ENCODE assay signal across 8 cellular contexts in the genomic region with DNA sequence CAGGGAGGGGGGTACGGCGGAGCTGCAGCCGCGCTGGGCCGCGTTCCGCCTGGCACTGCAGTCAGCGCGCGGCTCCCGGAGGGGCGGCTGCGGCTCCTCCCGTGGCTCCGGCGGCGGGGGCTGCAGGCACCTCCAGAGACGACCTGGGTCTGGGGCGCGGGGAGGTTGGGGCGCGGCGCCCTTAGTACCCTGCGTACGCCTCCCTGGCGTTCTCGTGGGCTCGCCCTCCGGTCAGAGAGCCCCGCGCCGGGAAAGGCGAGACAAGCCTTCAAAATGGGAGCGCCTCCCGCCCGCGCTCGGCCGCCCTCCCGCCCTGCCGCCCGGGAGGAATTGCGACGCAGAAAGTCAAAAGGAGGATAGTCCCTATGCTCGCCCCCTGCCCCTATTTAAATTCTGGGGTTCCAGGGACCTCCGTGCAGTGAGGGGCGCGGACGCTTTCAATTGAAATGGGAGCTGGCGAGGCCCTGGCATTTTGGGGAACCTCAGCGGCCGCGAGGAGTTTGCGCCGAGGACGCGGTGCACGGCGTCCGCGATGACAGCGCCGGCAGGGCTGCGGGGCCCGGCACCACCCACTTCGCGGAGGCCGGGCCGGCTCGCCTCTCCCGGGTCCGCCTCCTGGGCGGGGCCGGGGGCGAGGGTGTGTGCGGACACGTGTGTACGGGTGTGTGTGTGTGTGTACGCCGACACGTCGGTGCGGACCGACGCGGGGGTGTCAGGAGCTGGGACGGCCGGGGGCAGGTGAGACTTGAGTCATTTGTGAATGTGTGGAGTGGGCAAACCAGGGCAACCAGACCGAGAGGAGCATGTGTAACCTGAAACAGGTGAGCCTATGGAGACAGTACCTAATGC. TPM values are rescaled to one million over a fixed set of nuclear protein-coding genes. Genes with fewer than 3 reads are reported as not detected.
DNase-seq lines count a peak whose midpoint lies in the region; ATAC-seq and TF ChIP-seq lines count a peak whose summit lies in the region.

No MANE protein-coding gene starts in this region.

- H3K27ac ChIP-seq in CD8-positive, alpha-beta T cell (ENCODE audit: low read depth, low read length) = peak overlapping the region; percentile 85
- H3K27ac ChIP-seq in fibroblast of lung (ENCODE audit: insufficient read depth, low read length) = peak overlapping the region; percentile 76

- H3K27ac Mint-ChIP-seq in CD8-positive, alpha-beta T cell = peak overlapping the region; percentile 97
- peak overlapping the region; percentile 88 for H3K27ac Mint-ChIP-seq in activated T-helper 1 cell treated with anti-CD3 and anti-CD28 coated beads, Interleukin-12 subunit alpha, Interleukin-12 subunit beta, Interleukin-2, Interleukin-4 antibody, amounts not matched to agents 30 ng/mL and 10 ng/mL and 1 ng/mL, durations not matched to agents 14 hours and 24 hours and 36 hours
- H3K27ac Mint-ChIP-seq in naive thymus-derived CD8-positive, alpha-beta T cell = peak overlapping the region; percentile 89 to 99 (median 97)

- no peaks in the 10 kb centered on the region for H3K27me3 ChIP-seq in CD8-positive, alpha-beta T cell (ENCODE audit: insufficient read depth, low read length)
- no peaks in the 10 kb centered on the region for H3K27me3 ChIP-seq in fibroblast of lung (ENCODE audit: control insufficient read depth, insufficient read depth, low read length)

- peaks cover 50% of the 10 kb centered on the region for H3K4me1 Mint-ChIP-seq in CD8-positive, alpha-beta T cell (ENCODE audit: low read depth)
- H3K4me1 Mint-ChIP-seq in activated T-helper 1 cell treated with anti-CD3 and anti-CD28 coated beads, Interleukin-12 subunit alpha, Interleukin-12 subunit beta, Interleukin-2, Interleukin-4 antibody, amounts not matched to agents 30 ng/mL and 10 ng/mL and 1 ng/mL, durations not matched to agents 14 hours and 24 hours and 36 hours (ENCODE audit: low read depth) = peaks cover 40% of the 10 kb centered on the region
- H3K4me1 Mint-ChIP-seq in naive thymus-derived CD8-positive, alpha-beta T cell = peaks cover 22 to 56% (median 49%) of the 10 kb centered on the region in 4 donors

- CTCF ChIA-PET in CD8-positive, alpha-beta T cell (lab: Charles Lee) = interaction anchor here (0.8 to 1.4 kb wide), 6 partner anchors 18 to 70 kb away, joined by 3 to 4 read pairs (median 3); no protein-coding TSS in a partner anchor

- peak overlapping the region; percentile 75 for H3K9ac ChIP-seq in fibroblast of lung (ENCODE audit: insufficient read depth, low read length)

- peak overlapping the region; percentile 99 for H3K4me3 Mint-ChIP-seq in CD8-positive, alpha-beta T cell
- H3K4me3 Mint-ChIP-seq in activated T-helper 1 cell treated with anti-CD3 and anti-CD28 coated beads, Interleukin-12 subunit alpha, Interleukin-12 subunit beta, Interleukin-2, Interleukin-4 antibody, amounts not matched to agents 30 ng/mL and 10 ng/mL and 1 ng/mL, durations not matched to agents 14 hours and 24 hours and 36 hours = peak overlapping the region; percentile 91
- H3K4me3 Mint-ChIP-seq in naive thymus-derived CD8-positive, alpha-beta T cell = peak overlapping the region; percentile 91 to 100 (median 98)

- H3K4me2 ChIP-seq in fibroblast of lung (ENCODE audit: extremely low read depth, insufficient read depth, low read length) = peak overlapping the region; percentile 99

- H2AFZ ChIP-seq in fibroblast of lung (ENCODE audit: low read length) = peak overlapping the region; percentile 43

- peak overlapping the region; percentile 89 for H3K4me3 ChIP-seq in CD8-positive, alpha-beta T cell (ENCODE audit: low read depth, low read length)
- peak overlapping the region; percentile 74 to 91 (median 80) for H3K4me3 ChIP-seq in fibroblast of lung (replicated peaks in 1 of 4; ENCODE audit: control extremely low read depth in 1 of 4, insufficient read depth in 1 of 4, low read depth in 3 of 4, low read length in 4 of 4)

- H3K9me3 Mint-ChIP-seq in CD8-positive, alpha-beta T cell = no peaks in the 10 kb centered on the region
- H3K9me3 Mint-ChIP-seq in activated T-helper 1 cell treated with anti-CD3 and anti-CD28 coated beads, Interleukin-12 subunit alpha, Interleukin-12 subunit beta, Interleukin-2, Interleukin-4 antibody, amounts not matched to agents 30 ng/mL and 10 ng/mL and 1 ng/mL, durations not matched to agents 14 hours and 24 hours and 36 hours = no peaks in the 10 kb centered on the region
- no peaks in the 10 kb centered on the region for H3K9me3 Mint-ChIP-seq in naive thymus-derived CD8-positive, alpha-beta T cell

- H3K4me1 ChIP-seq in CD8-positive, alpha-beta T cell (ENCODE audit: insufficient read depth, low read length) = peaks cover 22% of the 10 kb centered on the region
- H3K4me1 ChIP-seq in fibroblast of lung (ENCODE audit: control insufficient read depth, extremely low read depth, insufficient read depth, low read length) = peaks cover 2% of the 10 kb centered on the region

- no peaks in the 10 kb centered on the region for H3K36me3 ChIP-seq in CD8-positive, alpha-beta T cell (ENCODE audit: insufficient read depth, low read length)
- no peaks in the 10 kb centered on the region for H3K36me3 ChIP-seq in fibroblast of lung (ENCODE audit: control insufficient read depth, insufficient read depth, low read length)

- no peaks in the 10 kb centered on the region for H3K9me3 ChIP-seq in CD8-positive, alpha-beta T cell (ENCODE audit: low read length)
- H3K9me3 ChIP-seq in fibroblast of lung (ENCODE audit: control insufficient read depth, insufficient read depth, low read depth, low read length) = no peaks in the 10 kb centered on the region

- peaks cover 14% of the 10 kb centered on the region for H3K79me2 ChIP-seq in fibroblast of lung (ENCODE audit: control insufficient read depth, insufficient read depth, low read length)

- peak; percentile 61 to 85 (median 80) for DNase-seq in CD8-positive, alpha-beta T cell
- DNase-seq in activated T-helper 1 cell treated with anti-CD3 and anti-CD28 coated beads, Interleukin-12 subunit alpha, Interleukin-12 subunit beta, Interleukin-2, Interleukin-4 antibody, amounts not matched to agents 30 ng/mL and 10 ng/mL and 1 ng/mL, durations not matched to agents 14 hours and 24 hours and 36 hours (ENCODE audit: low spot score) = peak; percentile 75
- DNase-seq in fibroblast of lung (ENCODE audit: low read depth in 2 of 2) = peak; percentile 60 to 82
- peak; percentile 70 to 87 (median 76) for DNase-seq in naive thymus-derived CD8-positive, alpha-beta T cell
- DNase-seq in stimulated activated naive CD4-positive, alpha-beta T cell (lab: John Stamatoyannopoulos, UW) = peak; percentile 63 to 78 (median 74)

- POLR2A ChIA-PET in CD8-positive, alpha-beta T cell (lab: Charles Lee) = interaction anchor here (0.8 to 4.8 kb wide), 8 partner anchors 9 to 309 kb away, joined by 3 to 105 read pairs (median 6); a partner anchor contains a TSS
- POLR2A ChIA-PET in naive thymus-derived CD8-positive, alpha-beta T cell (lab: Charles Lee) = interaction anchor here (0.6 to 4.9 kb wide), 17 partner anchors 9 to 1169 kb away, joined by 3 to 119 read pairs (median 4); a partner anchor contains a TSS

- no peaks in the 10 kb centered on the region for H3K27me3 Mint-ChIP-seq in CD8-positive, alpha-beta T cell (ENCODE audit: low read depth)
- H3K27me3 Mint-ChIP-seq in activated T-helper 1 cell treated with anti-CD3 and anti-CD28 coated beads, Interleukin-12 subunit alpha, Interleukin-12 subunit beta, Interleukin-2, Interleukin-4 antibody, amounts not matched to agents 30 ng/mL and 10 ng/mL and 1 ng/mL, durations not matched to agents 14 hours and 24 hours and 36 hours (ENCODE audit: insufficient read depth) = peaks cover 23% of the 10 kb centered on the region
- H3K27me3 Mint-ChIP-seq in naive thymus-derived CD8-positive, alpha-beta T cell = no peaks in the 10 kb centered on the region

- peaks cover 33% of the 10 kb centered on the region for H3K36me3 Mint-ChIP-seq in CD8-positive, alpha-beta T cell
- peaks cover 19% of the 10 kb centered on the region for H3K36me3 Mint-ChIP-seq in activated T-helper 1 cell treated with anti-CD3 and anti-CD28 coated beads, Interleukin-12 subunit alpha, Interleukin-12 subunit beta, Interleukin-2, Interleukin-4 antibody, amounts not matched to agents 30 ng/mL and 10 ng/mL and 1 ng/mL, durations not matched to agents 14 hours and 24 hours and 36 hours (ENCODE audit: low read depth)
- H3K36me3 Mint-ChIP-seq in naive thymus-derived CD8-positive, alpha-beta T cell = peaks cover 0 to 34% (median 2%) of the 10 kb centered on the region in 3 donors

- intact Hi-C loops in CD8-positive, alpha-beta T cell (cut with DNase I, micrococcal nuclease) = loop anchor here (1.0 to 10.0 kb wide), 15 partner anchors 20 to 1658 kb away; a partner anchor contains a TSS
- intact Hi-C loops in activated T-helper 1 cell treated with anti-CD3 and anti-CD28 coated beads, Interleukin-12 subunit alpha, Interleukin-12 subunit beta, Interleukin-2, Interleukin-4 antibody, amounts not matched to agents 30 ng/mL and 10 ng/mL and 1 ng/mL, durations not matched to agents 14 hours and 24 hours and 36 hours (cut with micrococcal nuclease) = loop anchor here (1.0 to 5.0 kb wide), 14 partner anchors 19 to 1658 kb away; a partner anchor contains a TSS

- peak; percentile 74 for ATAC-seq in CD8-positive, alpha-beta T cell
- ATAC-seq in GM19351 (IDR thresholded peaks at IDR 0.05; ENCODE audit: unreplicated experiment) = peak; percentile 82
- peak; percentile 77 for ATAC-seq in HG03460 (IDR thresholded peaks at IDR 0.05; ENCODE audit: unreplicated experiment)
- peak; percentile 72 to 75 for ATAC-seq in naive thymus-derived CD8-positive, alpha-beta T cell

- no peak for TF ChIP-seq CTCF in CD8-positive, alpha-beta T cell (IDR thresholded peaks at IDR 0.05)
- TF ChIP-seq CTCF in fibroblast of lung (conservative IDR thresholded peaks at IDR 0.05 in 1 of 2, IDR thresholded peaks at IDR 0.05 in 1 of 2; ENCODE audit: low read depth in 1 of 2, low read length in 2 of 2) = no peak

- H4K20me1 ChIP-seq in fibroblast of lung (ENCODE audit: control insufficient read depth, extremely low read depth, insufficient read depth, low read length) = no peaks in the 10 kb centered on the region

TF ChIP-seq in PFSK-1, 5 proteins besides CTCF, POLR2A, EP300 and RAD21 (continues in another document):
- TF ChIP-seq POLR2AphosphoS5 (IDR thresholded peaks at IDR 0.05; ENCODE audit: low read depth, low read length) (no peak), FOXP2 (optimal IDR thresholded peaks at IDR 0.05; ENCODE audit: borderline replicate concordance, extremely low read depth, extremely low read length, insufficient read depth) (peak; percentile 82)

RNA-seq across cellular contexts. Expression of a gene that starts 0.5 kb away (rescaled TPM):
- total RNA-seq in CD8-positive, alpha-beta T cell = 10 to 100 TPM; 50.4 to 62.4 TPM
- polyA plus RNA-seq in PFSK-1 (2012; ENCODE audit: insufficient read length, low read depth) = 1.7 TPM
- 12.8 and 14.2 TPM in 2 replicates for total RNA-seq in activated T-helper 1 cell treated with anti-CD3 and anti-CD28 coated beads, Interleukin-12 subunit alpha, Interleukin-12 subunit beta, Interleukin-2, Interleukin-4 antibody, amounts not matched to agents 30 ng/mL and 10 ng/mL and 1 ng/mL, durations not matched to agents 14 hours and 24 hours and 36 hours
- total RNA-seq in fibroblast of lung = 12.1 and 27.6 TPM in 2 replicates
- polyA plus RNA-seq in fibroblast of lung = 22.9 and 24.5 TPM in 2 replicates
- polyA plus RNA-seq in fibroblast of lung (2012) = 13.7 and 15.7 TPM in 2 replicates
- polyA minus RNA-seq in fibroblast of lung (ENCODE audit: low replicate concordance) = 19.3 and 53.2 TPM in 2 replicates
- total RNA-seq in naive thymus-derived CD8-positive, alpha-beta T cell = 100 to 1,000 TPM in 1 of 2 experiments, 10 to 100 TPM in 1; 91.8 to 111 TPM
- polyA plus RNA-seq in naive thymus-derived CD8-positive, alpha-beta T cell = 10 to 100 TPM; 29.7 to 37.1 (median 33.6) TPM

Comparison
In these comparisons a context has a peak if more than half of its experiments do, and no peak if none do; other contexts are left out.
1. Peak in every context shown above with its lines: DNase-seq, ATAC-seq, H3K4me3 ChIP-seq and H3K27ac ChIP-seq.